ENCODE assay signal across 16 cellular contexts in the genomic region with DNA sequence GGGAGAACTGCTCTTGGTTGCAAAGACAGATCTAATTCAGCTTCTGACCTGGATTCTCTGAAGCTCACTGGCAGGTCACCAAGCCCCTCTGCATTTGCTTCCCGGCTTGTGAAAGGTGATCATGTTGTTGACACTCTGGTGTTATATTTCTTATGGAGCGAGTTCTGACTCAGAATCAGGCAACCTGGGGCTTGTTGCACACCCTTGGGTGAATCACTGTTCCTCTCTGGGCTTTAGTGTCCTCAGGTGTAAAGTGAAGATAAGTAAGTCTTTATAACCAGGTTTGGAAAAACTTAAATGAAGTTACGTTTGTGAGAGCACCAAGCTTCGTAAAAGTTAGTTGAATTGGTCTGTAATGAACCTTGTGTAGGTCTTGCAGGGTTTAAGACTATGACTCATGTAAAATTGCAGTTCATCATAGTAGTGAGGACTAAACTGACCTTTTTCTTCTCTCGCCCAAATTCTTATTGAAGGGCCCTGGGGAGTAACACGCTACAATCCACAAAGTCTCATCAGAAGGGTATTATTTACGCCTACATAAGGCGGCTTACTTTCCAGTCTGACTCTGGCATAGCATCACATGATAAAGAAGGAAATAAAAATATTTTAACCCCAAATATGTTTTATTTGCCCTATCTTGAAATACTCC.
DNase-seq lines count a peak whose midpoint lies in the region; ATAC-seq and TF ChIP-seq lines count a peak whose summit lies in the region.
"Had no signal": no experiment of that assay in that cellular context is flagged by ENCODE, and none has a peak within 500 bp of the region (broad histone marks: within the 10 kb centered on the region; RNA-seq: fewer than 3 reads in every experiment).

No MANE protein-coding gene starts in this region.

- no peak overlapping the region for H3K27ac Mint-ChIP-seq in effector memory CD8-positive, alpha-beta T cell
- H3K27ac Mint-ChIP-seq: stimulated activated memory B cell treated with anti-CD40 and anti-IgM and Interleukin-4, amounts not matched to agents 10 μg/mL and 1 μg/mL and 100 μg/mL, for 72 hours had no signal

- no peaks in the 10 kb centered on the region for H3K27me3 Mint-ChIP-seq in effector memory CD8-positive, alpha-beta T cell
- H3K27me3 Mint-ChIP-seq: stimulated activated memory B cell treated with anti-CD40 and anti-IgM and Interleukin-4, amounts not matched to agents 10 μg/mL and 1 μg/mL and 100 μg/mL, for 72 hours had no signal

- H3K9me3 Mint-ChIP-seq in effector memory CD8-positive, alpha-beta T cell, result peaks cover 2 to 5% of the 10 kb centered on the region in 2 donors
- H3K9me3 Mint-ChIP-seq: stimulated activated memory B cell treated with anti-CD40 and anti-IgM and Interleukin-4, amounts not matched to agents 10 μg/mL and 1 μg/mL and 100 μg/mL, for 72 hours had no signal

- intact Hi-C loops in vagina (cut with DNase I), result no loop called here

- H3K9me3 ChIP-seq in vagina, result no peaks in the 10 kb centered on the region
- H3K9me3 ChIP-seq: sigmoid colon, uterus had no signal

- TF ChIP-seq CTCF in fibroblast of mammary gland (conservative IDR thresholded peaks at IDR 0.05; ENCODE audit: control insufficient read depth, insufficient read depth, low read depth, low read length) (no peak), vagina (IDR thresholded peaks at IDR 0.05) (no peak)

- TF ChIP-seq POLR2A in vagina (IDR thresholded peaks at IDR 0.05), result no peak

- no peak for ATAC-seq in effector memory CD8-positive, alpha-beta T cell (replicated peaks)
- ATAC-seq in GM19452 (IDR thresholded peaks at IDR 0.05; ENCODE audit: unreplicated experiment), result no peak
- ATAC-seq: stimulated activated memory B cell treated with anti-CD40 and anti-IgM and Interleukin-4, amounts not matched to agents 10 μg/mL and 1 μg/mL and 100 μg/mL, for 72 hours had no signal

- DNase-seq in SIG-M5 treated with dmso at 0.1 percent for 504 hours (lab: John Stamatoyannopoulos, UW; ENCODE audit: unreplicated experiment) (peak; percentile 11), SIG-M5 (lab: John Stamatoyannopoulos, UW) (no peak), NCI-H510A (lab: John Stamatoyannopoulos, UW) (peak; percentile 5), fibroblast of mammary gland (ENCODE audit: low read depth) (peak; percentile 45), vagina (ENCODE audit: extremely low spot score in 2 of 2) (no peak)
- no peak for DNase-seq in activated CD4-positive, CD25-positive, alpha-beta regulatory T cell (lab: John Stamatoyannopoulos, UW)
- no peak for DNase-seq in effector memory CD8-positive, alpha-beta T cell
- DNase-seq: activated gamma-delta T cell treated with Interleukin-2 at 50 U/mL for 16 hours, COR-L47, Kasumi-1, NCI-H1694, sigmoid colon, uterus had no signal

- no peak overlapping the region for H3K4me3 ChIP-seq in fibroblast of mammary gland (ENCODE audit: control insufficient read depth, low read depth, low read length)
- H3K4me3 ChIP-seq in vagina, result no peak overlapping the region
- H3K4me3 ChIP-seq: lung, sigmoid colon, uterus had no signal

- no peaks in the 10 kb centered on the region for H3K4me1 Mint-ChIP-seq in effector memory CD8-positive, alpha-beta T cell (ENCODE audit: low read depth in 2 of 2)
- H3K4me1 Mint-ChIP-seq: stimulated activated memory B cell treated with anti-CD40 and anti-IgM and Interleukin-4, amounts not matched to agents 10 μg/mL and 1 μg/mL and 100 μg/mL, for 72 hours had no signal

- H3K36me3 ChIP-seq in vagina, result no peaks in the 10 kb centered on the region
- H3K36me3 ChIP-seq: sigmoid colon, uterus had no signal

- H3K36me3 Mint-ChIP-seq in effector memory CD8-positive, alpha-beta T cell (ENCODE audit: insufficient read depth), result no peaks in the 10 kb centered on the region
- H3K36me3 Mint-ChIP-seq: stimulated activated memory B cell treated with anti-CD40 and anti-IgM and Interleukin-4, amounts not matched to agents 10 μg/mL and 1 μg/mL and 100 μg/mL, for 72 hours had no signal

- no peaks in the 10 kb centered on the region for H3K27me3 ChIP-seq in vagina
- H3K27me3 ChIP-seq: sigmoid colon, uterus had no signal

- no peak overlapping the region for H3K4me3 Mint-ChIP-seq in effector memory CD8-positive, alpha-beta T cell
- H3K4me3 Mint-ChIP-seq: stimulated activated memory B cell treated with anti-CD40 and anti-IgM and Interleukin-4, amounts not matched to agents 10 μg/mL and 1 μg/mL and 100 μg/mL, for 72 hours had no signal

- H3K27ac ChIP-seq in vagina, result peak overlapping the region; percentile 8
- H3K27ac ChIP-seq: sigmoid colon had no signal

- H3K4me1 ChIP-seq in vagina, result peaks cover 11% of the 10 kb centered on the region
- H3K4me1 ChIP-seq: uterus had no signal

Comparison
In these comparisons a context has a peak if more than half of its experiments do, and no peak if none do; other contexts are left out.
1. DNase-seq: peak in SIG-M5 treated with dmso at 0.1 percent for 504 hours (single experiment), NCI-H510A (single experiment) and fibroblast of mammary gland (single experiment); none in SIG-M5 (single experiment), vagina (0 of 2), activated CD4-positive, CD25-positive, alpha-beta regulatory T cell (0 of 4) and effector memory CD8-positive, alpha-beta T cell (0 of 3).